ENCODE assay signal across 8 cellular contexts in the genomic region with DNA sequence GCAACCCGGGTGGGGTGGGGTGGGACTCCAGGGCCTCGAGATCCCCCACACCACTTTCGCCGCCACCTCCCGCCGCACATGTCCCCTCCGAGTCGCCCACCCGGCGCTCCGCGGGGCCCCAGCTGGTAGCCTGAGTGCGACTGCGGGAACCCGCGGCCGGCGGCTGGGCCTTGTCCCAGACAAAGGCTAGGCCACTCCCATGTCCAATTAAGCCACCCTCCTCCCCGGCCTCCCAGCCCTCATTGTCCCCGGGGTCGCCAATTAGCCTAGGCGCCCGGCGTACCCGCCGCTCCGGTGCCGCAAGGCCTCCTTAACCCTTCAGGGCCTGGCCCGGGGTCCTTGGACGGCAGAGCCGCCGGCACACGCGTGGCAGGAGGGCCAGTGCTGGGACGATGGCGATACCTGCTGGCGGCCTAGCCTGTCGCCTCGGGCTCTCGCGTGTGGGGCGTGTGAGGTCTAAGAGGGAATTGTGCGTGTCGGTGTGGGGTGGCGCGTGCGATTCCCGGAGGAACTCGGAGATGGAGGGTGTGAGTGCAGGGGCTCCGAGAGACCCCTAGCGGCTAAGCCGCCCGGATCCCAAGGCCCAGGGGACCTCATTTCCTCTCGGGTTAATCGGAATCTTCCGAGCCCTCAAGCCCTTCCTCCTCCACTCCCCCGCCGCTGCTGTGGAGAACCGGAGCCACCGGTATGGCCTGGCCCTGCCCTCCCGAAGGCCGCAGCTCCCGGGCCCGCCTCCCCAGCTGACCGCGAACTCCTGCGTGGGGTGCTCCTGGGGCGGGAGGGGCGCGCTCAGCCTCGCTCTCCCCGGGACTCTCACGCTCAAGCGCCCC. TPM values are rescaled to one million over a fixed set of nuclear protein-coding genes. Genes with fewer than 3 reads are reported as not detected.
A peak's percentile ranks its signal among the peaks of the same experiment; 100 is the strongest.
DNase-seq lines count a peak whose midpoint lies in the region; ATAC-seq and TF ChIP-seq lines count a peak whose summit lies in the region.

No MANE protein-coding gene starts in this region.

- peaks cover 11% of the 10 kb centered on the region for H3K4me1 ChIP-seq in CD8-positive, alpha-beta memory T cell (ENCODE audit: insufficient read depth, low read length)
- H3K4me1 ChIP-seq in GM23248 (ENCODE audit: insufficient read depth) (peaks cover 6% of the 10 kb centered on the region; the same call in 1 of the 2 replicates), SJSA1 (replicated peaks) (peaks cover 32% of the 10 kb centered on the region), thoracic aorta (ENCODE audit: control insufficient read depth in 1 of 2, low read depth in 2 of 2) (peaks cover 12 to 79% of the 10 kb centered on the region in 2 donors)

- in situ Hi-C loops in GM23248 (cut with MboI) = no loop called here

- H3K36me3 ChIP-seq in CD8-positive, alpha-beta memory T cell (ENCODE audit: insufficient read depth, low read length) = no peaks in the 10 kb centered on the region
- H3K36me3 ChIP-seq in GM23248 (ENCODE audit: low read depth) = no peaks in the 10 kb centered on the region
- H3K36me3 ChIP-seq in SJSA1 = peaks cover 14% of the 10 kb centered on the region
- no peaks in the 10 kb centered on the region for H3K36me3 ChIP-seq in thoracic aorta

- no peaks in the 10 kb centered on the region for H4K20me1 ChIP-seq in GM23248 (ENCODE audit: insufficient read depth)

- H3K27me3 ChIP-seq in CD8-positive, alpha-beta memory T cell (ENCODE audit: insufficient read depth, low read length, poor library complexity, severe bottlenecking) = peaks cover 39% of the 10 kb centered on the region
- H3K27me3 ChIP-seq in GM23248 (replicated peaks; ENCODE audit: insufficient read depth) (no peaks in the 10 kb centered on the region), SJSA1 (replicated peaks) (no peaks in the 10 kb centered on the region), thoracic aorta (replicated peaks; ENCODE audit: insufficient read depth) (no peaks in the 10 kb centered on the region)

- peak overlapping the region; percentile 95 for H2AFZ ChIP-seq in GM23248

- CTCF ChIA-PET in CD8-positive, alpha-beta memory T cell (lab: Charles Lee) = interaction anchor here (0.9 to 2.3 kb wide), 8 partner anchors 10 to 650 kb away, joined by 3 to 9 read pairs (median 4); no protein-coding TSS in a partner anchor

- no peak overlapping the region for H3K27ac Mint-ChIP-seq in CD8-positive, alpha-beta memory T cell
- H3K27ac Mint-ChIP-seq in dendritic cell treated with granulocyte-macrophage colony-stimulating factor and Interleukin-4, amounts not matched to agents 40 ng/mL and 50 ng/mL, for 4 days = peak overlapping the region; percentile 17

- peak overlapping the region; percentile 61 for H3K4me3 ChIP-seq in CD8-positive, alpha-beta memory T cell (ENCODE audit: low read length)
- H3K4me3 ChIP-seq in GM23248 (peak overlapping the region; percentile 75), SJSA1 (peak overlapping the region; percentile 55), thoracic aorta (peak overlapping the region; percentile 82)

- H3K36me3 Mint-ChIP-seq in CD8-positive, alpha-beta memory T cell = no peaks in the 10 kb centered on the region
- H3K36me3 Mint-ChIP-seq in dendritic cell treated with granulocyte-macrophage colony-stimulating factor and Interleukin-4, amounts not matched to agents 40 ng/mL and 50 ng/mL, for 4 days (ENCODE audit: low read depth) = no peaks in the 10 kb centered on the region

- peak overlapping the region; percentile 66 to 88 (median 81) for H3K4me3 Mint-ChIP-seq in CD8-positive, alpha-beta memory T cell
- H3K4me3 Mint-ChIP-seq in dendritic cell treated with granulocyte-macrophage colony-stimulating factor and Interleukin-4, amounts not matched to agents 40 ng/mL and 50 ng/mL, for 4 days = peak overlapping the region; percentile 75

- H3K9me3 ChIP-seq in CD8-positive, alpha-beta memory T cell (ENCODE audit: low read length) = no peaks in the 10 kb centered on the region
- no peaks in the 10 kb centered on the region for H3K9me3 ChIP-seq in GM23248 (ENCODE audit: low read depth)
- peaks cover 2% of the 10 kb centered on the region; the same call in 1 of the 2 replicates for H3K9me3 ChIP-seq in SJSA1 (replicated peaks)
- H3K9me3 ChIP-seq in thoracic aorta = no peaks in the 10 kb centered on the region

- peaks cover 37 to 44% of the 10 kb centered on the region in 2 donors for H3K27me3 Mint-ChIP-seq in CD8-positive, alpha-beta memory T cell
- H3K27me3 Mint-ChIP-seq in dendritic cell treated with granulocyte-macrophage colony-stimulating factor and Interleukin-4, amounts not matched to agents 40 ng/mL and 50 ng/mL, for 4 days = peaks cover 89% of the 10 kb centered on the region

- H3F3A ChIP-seq in GM23248 (ENCODE audit: insufficient read depth) = peaks cover 7% of the 10 kb centered on the region; the same call in 1 of the 2 replicates

- 4 to 6% methylated on average over 44 to 72 of the region's 74 CpGs for WGBS in GM23248 (ENCODE audit: low coverage in 1 of 2, low lambda C conversion rate in 2 of 2, missing lambda C conversion rate in 2 of 2), 2 experiments

- H3K4me2 ChIP-seq in GM23248 (ENCODE audit: unreplicated experiment) = peak overlapping the region; percentile 87

- no peaks in the 10 kb centered on the region for H3K9me2 ChIP-seq in GM23248 (ENCODE audit: insufficient read depth)

- TF ChIP-seq CTCF in thoracic aorta (IDR thresholded peaks at IDR 0.05) = no peak

- ATAC-seq in thoracic aorta (ENCODE audit: insufficient number of reproducible peaks, low FRiP score, low read depth) = peak; percentile 22
- no peak for ATAC-seq in GM21367 (IDR thresholded peaks at IDR 0.05; ENCODE audit: unreplicated experiment)
- no peak for ATAC-seq in GM21526 (IDR thresholded peaks at IDR 0.05; ENCODE audit: low FRiP score, unreplicated experiment)

- H3K9ac ChIP-seq in GM23248 = peak overlapping the region; percentile 79

- no peaks in the 10 kb centered on the region for H3K9me3 Mint-ChIP-seq in CD8-positive, alpha-beta memory T cell
- no peaks in the 10 kb centered on the region for H3K9me3 Mint-ChIP-seq in dendritic cell treated with granulocyte-macrophage colony-stimulating factor and Interleukin-4, amounts not matched to agents 40 ng/mL and 50 ng/mL, for 4 days

- DNase-seq in CD8-positive, alpha-beta memory T cell = peak in 2 of 5 donors; percentile 24 to 43
- DNase-seq in GM23248 (peak; percentile 76), SJSA1 (ENCODE audit: low read depth in 1 of 2, low spot score in 2 of 2) (peak; percentile 27 to 54), lung microvascular endothelial cell (ENCODE audit: low read depth in 2 of 2) (peak; percentile 30 to 38), thoracic aorta (ENCODE audit: low spot score) (no peak)

- no peak overlapping the region for H3K27ac ChIP-seq in CD8-positive, alpha-beta memory T cell (ENCODE audit: low read depth, low read length)
- H3K27ac ChIP-seq in GM23248 (peak overlapping the region; percentile 55), SJSA1 (no peak overlapping the region), thoracic aorta (peak overlapping the region; percentile 94 to 96)

- H3K4me1 Mint-ChIP-seq in CD8-positive, alpha-beta memory T cell = peaks cover 20 to 43% (median 21%) of the 10 kb centered on the region in 3 donors
- H3K4me1 Mint-ChIP-seq in dendritic cell treated with granulocyte-macrophage colony-stimulating factor and Interleukin-4, amounts not matched to agents 40 ng/mL and 50 ng/mL, for 4 days (ENCODE audit: low read depth) = peaks cover 35% of the 10 kb centered on the region

- H3K79me2 ChIP-seq in GM23248 (ENCODE audit: insufficient read depth) = no peaks in the 10 kb centered on the region

- intact Hi-C loops in dendritic cell treated with granulocyte-macrophage colony-stimulating factor and Interleukin-4, amounts not matched to agents 40 ng/mL and 50 ng/mL, for 4 days (cut with micrococcal nuclease) = loop anchor here (2.0 kb wide), 1 partner anchor 55 kb away; no protein-coding TSS in a partner anchor

- POLR2A ChIA-PET in CD8-positive, alpha-beta memory T cell (lab: Charles Lee) = interaction anchor here (1.2 kb wide), 1 partner anchor 10 kb away, joined by 6 read pairs; no protein-coding TSS in a partner anchor

RNA-seq across cellular contexts. Expression of a gene that starts 11.7 kb away (rescaled TPM):
- total RNA-seq in CD8-positive, alpha-beta memory T cell = under 1 TPM; 0.11 to 0.13 TPM
- not detected for polyA plus RNA-seq in CD8-positive, alpha-beta memory T cell
- total RNA-seq in GM23248 (2014; rRNA removed; shearing (Covaris generic)) = 9.9 and 11.1 TPM in 2 replicates
- polyA plus RNA-seq in GM23248 (2016; fragmentation: Nextera tagmentation; extraction: Ambion mirVana) = 1.7 and 2.1 TPM in 2 replicates
- 6.4 and 6.8 TPM in 2 replicates for total RNA-seq in SJSA1 (2014; rRNA removed; shearing (Covaris generic))
- total RNA-seq in lung microvascular endothelial cell = under 0.01 TPM in 2 replicates
- total RNA-seq in thoracic aorta = 10 to 100 TPM; 35.2 to 49.5 TPM

RNA-seq across cellular contexts. Expression of a gene that starts 40.9 kb away (rescaled TPM):
- total RNA-seq in CD8-positive, alpha-beta memory T cell = not detected
- not detected for polyA plus RNA-seq in CD8-positive, alpha-beta memory T cell
- total RNA-seq in GM23248 (2014; rRNA removed; shearing (Covaris generic)) = not detected in 2 replicates
- polyA plus RNA-seq in GM23248 (2016; fragmentation: Nextera tagmentation; extraction: Ambion mirVana) = not detected in 2 replicates
- total RNA-seq in SJSA1 (2014; rRNA removed; shearing (Covaris generic)) = 0.05 TPM in 1 of 2 replicates, not detected in the other
- not detected in 2 replicates for total RNA-seq in lung microvascular endothelial cell
- total RNA-seq in thoracic aorta = not detected

Comparison
In these comparisons a context has a peak if more than half of its experiments do, and no peak if none do; other contexts are left out.
1. H3K27ac ChIP-seq: peak in GM23248 (single experiment) and thoracic aorta (2 of 2); none in CD8-positive, alpha-beta memory T cell (single experiment) and SJSA1 (single experiment).
2. Peak in every context shown above with its lines, with median percentiles within 50 percentile points of each other: H3K4me3 ChIP-seq.